ENCODE assay signal across 9 cellular contexts in the genomic region with DNA sequence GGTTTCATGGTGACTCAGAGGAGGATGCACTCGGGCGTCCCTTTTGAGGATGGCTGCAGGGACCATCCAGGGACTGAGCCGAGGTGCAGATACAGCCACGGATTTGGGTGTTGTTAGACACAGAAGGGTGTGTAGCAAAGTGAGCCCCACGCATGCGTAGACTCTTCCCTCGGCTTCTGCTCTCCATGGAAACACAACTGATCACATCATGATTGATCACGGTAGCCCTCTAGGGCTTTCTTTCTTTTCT. TPM values are rescaled to one million over a fixed set of nuclear protein-coding genes. Genes with fewer than 3 reads are reported as not detected.
DNase-seq lines count a peak whose midpoint lies in the region; ATAC-seq and TF ChIP-seq lines count a peak whose summit lies in the region.
"Had no signal": no experiment of that assay in that cellular context is flagged by ENCODE, and none has a peak within 500 bp of the region (broad histone marks: within the 10 kb centered on the region; RNA-seq: fewer than 3 reads in every experiment).

No MANE protein-coding gene starts in this region.

- H3K4me1 Mint-ChIP-seq in endothelial cell (ENCODE audit: unreplicated experiment) (peaks cover 37% of the 10 kb centered on the region), nephron progenitor cell (peaks cover 29% of the 10 kb centered on the region)

- TF ChIP-seq CTCF in VCaP (conservative IDR thresholded peaks at IDR 0.05): no peak
- no peak for TF ChIP-seq CTCF in endothelial cell (IDR thresholded peaks at IDR 0.05; ENCODE audit: unreplicated experiment)
- TF ChIP-seq CTCF in nephron progenitor cell (IDR thresholded peaks at IDR 0.05): no peak

- H3K9me3 Mint-ChIP-seq in endothelial cell (ENCODE audit: unreplicated experiment) (no peaks in the 10 kb centered on the region), nephron progenitor cell (no peaks in the 10 kb centered on the region)

- H3K27me3 Mint-ChIP-seq in endothelial cell (ENCODE audit: unreplicated experiment) (peaks cover 25% of the 10 kb centered on the region), nephron progenitor cell (ENCODE audit: low read depth, poor library complexity) (peaks cover 100% of the 10 kb centered on the region)

- H3K27ac Mint-ChIP-seq in endothelial cell (ENCODE audit: unreplicated experiment) (peak overlapping the region; percentile 85), nephron progenitor cell (no peak overlapping the region)

- H3K4me3 Mint-ChIP-seq in endothelial cell (ENCODE audit: unreplicated experiment) (peak overlapping the region; percentile 99), nephron progenitor cell (peak overlapping the region; percentile 90)

- H3K27ac ChIP-seq in VCaP: peak overlapping the region; percentile 83
- H3K27ac ChIP-seq: body of pancreas had no signal

- no peak for ATAC-seq in GM21576 (IDR thresholded peaks at IDR 0.05; ENCODE audit: unreplicated experiment)
- ATAC-seq in HG02885 (IDR thresholded peaks at IDR 0.05; ENCODE audit: poor library complexity, unreplicated experiment): no peak

- H3K36me3 Mint-ChIP-seq in endothelial cell (ENCODE audit: low read depth, unreplicated experiment) (peaks cover 7% of the 10 kb centered on the region), nephron progenitor cell (ENCODE audit: low read depth) (no peaks in the 10 kb centered on the region)

- DNase-seq in NCI-H82 (lab: John Stamatoyannopoulos, UW) (peak; percentile 68), NCI-H82 treated with DMSO at 0.1 percent for 48 hours (lab: John Stamatoyannopoulos, UW; ENCODE audit: unreplicated experiment) (no peak), HuH-7 (ENCODE audit: low spot score) (peak; percentile 76), endothelial cell (ENCODE audit: low spot score) (peak; percentile 43), nephron progenitor cell (no peak)

RNA-seq across cellular contexts. Expression of gene ULBP1, which starts 0.6 kb away (rescaled TPM):
- 24.8 TPM for total RNA-seq in endothelial cell (ENCODE audit: unreplicated experiment)
- total RNA-seq: body of pancreas had no signal

RNA-seq across cellular contexts. Expression of gene ULBP2, which starts 21.3 kb away (rescaled TPM):
- 9.9 TPM for total RNA-seq in endothelial cell (ENCODE audit: unreplicated experiment)

RNA-seq across cellular contexts. Expression of gene RAET1G, which starts 40.2 kb away (rescaled TPM):
- 3.8 TPM for total RNA-seq in endothelial cell (ENCODE audit: unreplicated experiment)
- total RNA-seq: body of pancreas had no signal

Comparison
In these comparisons a context has a peak if more than half of its experiments do, and no peak if none do; other contexts are left out.
1. DNase-seq: peak in NCI-H82 (single experiment), HuH-7 (single experiment) and endothelial cell (single experiment); none in NCI-H82 treated with DMSO at 0.1 percent for 48 hours (single experiment) and nephron progenitor cell (single experiment).